Comparison of ENCODE assay signal across 8 cellular contexts in the genomic region with DNA sequence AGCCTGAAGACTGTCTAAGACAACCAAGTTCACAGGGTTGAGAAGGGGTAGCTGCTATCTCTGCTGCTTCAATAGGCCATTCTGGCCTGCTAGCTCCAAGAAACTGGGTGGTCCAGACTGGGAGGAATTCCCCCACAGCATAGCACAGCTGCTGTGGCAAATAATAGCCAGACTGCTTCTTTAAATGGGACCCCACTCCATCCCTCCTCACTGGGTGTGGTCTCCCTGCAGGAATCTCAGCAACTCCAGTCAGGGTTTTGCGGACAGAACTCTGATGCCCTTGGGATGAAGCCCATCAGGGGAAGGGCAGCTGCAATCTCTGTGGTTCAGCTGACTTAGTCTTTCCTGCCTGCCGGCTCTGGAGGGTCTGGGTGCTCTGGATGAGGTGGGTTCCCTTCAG.
"Had no signal": no experiment of that assay in that cellular context is flagged by ENCODE, and none has a peak within 500 bp of the region (broad histone marks: within the 10 kb centered on the region; RNA-seq: fewer than 3 reads in every experiment).

No MANE protein-coding gene starts in this region.

- DNase-seq: GM23248, GOT3, H7, H9, HCEC 1CT, HFFc6 had no signal

- H3K4me3 ChIP-seq: GM23248, GM23338, HAP-1 had no signal

- H3K4me2 ChIP-seq: GM23338 had no signal

- H2AFZ ChIP-seq: GM23248, GM23338 had no signal

- H3K4me1 ChIP-seq: HAP-1 had no signal

- H3K4me1 Mint-ChIP-seq: GM23338, H9 had no signal

- H3K27ac Mint-ChIP-seq: GM23338, H9, HFFc6 had no signal

- H3K36me3 ChIP-seq: HAP-1 had no signal

- H3K4me3 Mint-ChIP-seq: GM23338, H9, HFFc6 had no signal

- H3K9ac ChIP-seq: GM23248 had no signal

- H3K9me3 ChIP-seq: HAP-1 had no signal

- H3K27ac ChIP-seq: GM23248 had no signal
